In the genomic region with DNA sequence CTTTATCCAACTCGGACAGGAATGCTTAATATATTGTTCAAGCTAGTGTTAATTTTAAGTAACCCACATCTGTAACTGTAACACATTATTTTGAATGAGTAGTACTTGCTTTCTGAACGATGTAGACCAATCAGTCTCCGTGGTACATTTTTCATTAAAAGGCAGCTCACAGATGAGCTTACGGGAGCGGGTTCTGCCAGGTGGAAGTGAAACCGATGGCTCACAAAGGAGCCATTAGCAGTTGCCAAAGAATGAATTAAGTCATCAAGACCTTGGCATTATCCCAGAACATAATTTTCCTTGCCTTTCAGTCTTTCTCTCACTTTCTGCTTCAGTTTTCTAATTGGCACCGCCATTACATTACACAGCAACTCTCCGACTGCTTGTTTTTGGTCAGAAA, we compare ENCODE assay signal across 11 cellular contexts. TPM values are rescaled to one million over a fixed set of nuclear protein-coding genes. Genes with fewer than 3 reads are reported as not detected.
A peak's percentile ranks its signal among the peaks of the same experiment; 100 is the strongest.
DNase-seq lines count a peak whose midpoint lies in the region; ATAC-seq and TF ChIP-seq lines count a peak whose summit lies in the region.
"Had no signal": no experiment of that assay in that cellular context is flagged by ENCODE, and none has a peak within 500 bp of the region (broad histone marks: within the 10 kb centered on the region; RNA-seq: fewer than 3 reads in every experiment).

No MANE protein-coding gene starts in this region.

- peaks cover 7% of the 10 kb centered on the region for H3K4me1 ChIP-seq in foreskin keratinocyte

- peak; percentile 2 for DNase-seq in activated effector memory CD4-positive, alpha-beta T cell treated with anti-CD3 and anti-CD28 coated beads, Interleukin-2, amount 50 U/mL, for 16 hours
- DNase-seq in activated effector memory CD4-positive, alpha-beta T cell treated with Interleukin-2 at 50 U/mL for 16 hours = no peak
- DNase-seq in RWPE1 (ENCODE audit: low spot score) (peak; percentile 71), foreskin keratinocyte (peak; percentile 42 to 52), NCI-H526 treated with DMSO at 0.1 percent for 48 hours (lab: John Stamatoyannopoulos, UW) (no peak)
- no peak for DNase-seq in stimulated activated CD4-positive, alpha-beta T cell treated with anti-CD3 and anti-CD28 coated beads, Interleukin-4, amount 100 ng/mL, for 1 hour
- DNase-seq: WERI-Rb-1 had no signal

- CTCF ChIA-PET in RWPE1 (lab: Yijun Ruan, JAX) = no interaction called here

- POLR2A ChIA-PET in RWPE1 (lab: Yijun Ruan, JAX; ENCODE audit: low non-redundant PET) = no interaction called here

- H3K27ac ChIP-seq in RWPE1 = no peak overlapping the region
- H3K27ac ChIP-seq in foreskin keratinocyte = no peak overlapping the region
- H3K27ac ChIP-seq: WERI-Rb-1 had no signal

- peaks cover 14% of the 10 kb centered on the region for H3K27me3 ChIP-seq in foreskin keratinocyte

- ATAC-seq in foreskin keratinocyte (peak; percentile 54), GM18861 (IDR thresholded peaks at IDR 0.05; ENCODE audit: unreplicated experiment) (no peak), GM19395 (IDR thresholded peaks at IDR 0.05; ENCODE audit: unreplicated experiment) (no peak)
- ATAC-seq: sciatic nerve had no signal

- TF ChIP-seq CTCF in RWPE1 (conservative IDR thresholded peaks at IDR 0.05; ENCODE audit: low read depth) = no peak
- TF ChIP-seq CTCF in foreskin keratinocyte (conservative IDR thresholded peaks at IDR 0.05) = no peak

RNA-seq across cellular contexts. Expression of a gene that starts 33.5 kb away (rescaled TPM):
- not detected in 2 replicates for total RNA-seq in foreskin keratinocyte
- polyA plus RNA-seq in foreskin keratinocyte = not detected in 2 replicates
- total RNA-seq: mesenteric fat pad, sciatic nerve had no signal

RNA-seq across cellular contexts. Expression of a gene that starts 54.3 kb away (rescaled TPM):
- 0.07 and 0.14 TPM in 2 replicates for total RNA-seq in foreskin keratinocyte
- polyA plus RNA-seq in foreskin keratinocyte = 0.01 TPM in 1 of 2 replicates, not detected in the other
- total RNA-seq: mesenteric fat pad had no signal

Comparison
In these comparisons a context has a peak if more than half of its experiments do, and no peak if none do; other contexts are left out.
1. DNase-seq: peak in activated effector memory CD4-positive, alpha-beta T cell treated with anti-CD3 and anti-CD28 coated beads, Interleukin-2, amount 50 U/mL, for 16 hours (single experiment), RWPE1 (single experiment) and foreskin keratinocyte (2 of 2); none in activated effector memory CD4-positive, alpha-beta T cell treated with Interleukin-2 at 50 U/mL for 16 hours (single experiment), stimulated activated CD4-positive, alpha-beta T cell treated with anti-CD3 and anti-CD28 coated beads, Interleukin-4, amount 100 ng/mL, for 1 hour (single experiment) and NCI-H526 treated with DMSO at 0.1 percent for 48 hours (single experiment).